Comparison of ENCODE assay signal across 8 cellular contexts in the genomic region with DNA sequence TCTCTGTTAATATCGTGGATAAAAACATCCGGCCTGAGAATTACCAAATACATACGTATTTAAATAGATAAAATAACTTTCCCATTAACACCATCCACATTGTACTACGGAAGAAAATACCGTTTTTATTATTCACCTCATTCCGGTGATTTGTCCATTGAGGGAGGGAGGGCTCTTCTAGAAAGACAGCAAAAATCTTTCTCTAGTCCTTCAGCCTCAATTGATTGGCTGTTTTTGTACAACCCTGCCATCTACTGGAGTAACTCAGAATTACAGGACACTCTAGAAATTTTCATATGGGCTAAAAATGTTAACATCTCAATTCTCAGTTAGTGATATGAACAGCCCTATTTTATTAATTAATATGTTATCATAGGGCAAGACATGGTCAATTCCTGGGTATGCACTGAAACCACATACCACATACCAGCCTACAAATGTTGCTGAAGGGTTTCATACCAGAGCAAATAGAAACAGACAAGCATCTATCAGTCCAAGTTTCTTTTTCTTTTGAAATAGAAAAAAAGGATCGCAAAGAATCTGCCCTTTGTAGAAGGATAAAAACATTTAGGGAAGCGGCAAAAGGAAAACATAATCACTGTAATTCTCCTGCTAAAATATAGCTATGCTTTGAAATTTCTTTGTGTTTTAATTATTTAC. TPM values are rescaled to one million over a fixed set of nuclear protein-coding genes. Genes with fewer than 3 reads are reported as not detected.
DNase-seq lines count a peak whose midpoint lies in the region; ATAC-seq and TF ChIP-seq lines count a peak whose summit lies in the region.

No MANE protein-coding gene starts in this region.

- DNase-seq in NCI-H446 (lab: John Stamatoyannopoulos, UW), result peak; percentile 8 to 49
- DNase-seq in NCI-H446 treated with DMSO at 0.1 percent for 48 hours (lab: John Stamatoyannopoulos, UW), result no peak
- DNase-seq in NCI-H146 treated with DMSO at 0.1 percent for 48 hours (lab: John Stamatoyannopoulos, UW; ENCODE audit: unreplicated experiment), result peak; percentile 54
- peak; percentile 9 for DNase-seq in T1000 (lab: John Stamatoyannopoulos, UW)
- peak; percentile 43 for DNase-seq in fibroblast of gingiva (ENCODE audit: low read depth)
- peak; percentile 57 for DNase-seq in neural crest cell (ENCODE audit: low read depth, low spot score)
- DNase-seq in posterior cingulate gyrus, result no peak

- peak; percentile 60 for ATAC-seq in GM21786 (IDR thresholded peaks at IDR 0.05; ENCODE audit: unreplicated experiment)

- peak; percentile 88 for TF ChIP-seq CTCF in neural crest cell (conservative IDR thresholded peaks at IDR 0.05)

- peak overlapping the region; percentile 65 for H3K4me3 Mint-ChIP-seq in neural crest cell

- H3K36me3 Mint-ChIP-seq in neural crest cell (ENCODE audit: low read depth), result no peaks in the 10 kb centered on the region

- peaks cover 7% of the 10 kb centered on the region for H3K4me1 Mint-ChIP-seq in neural crest cell

- H3K27ac Mint-ChIP-seq in neural crest cell (ENCODE audit: unreplicated experiment), result no peak overlapping the region

- H3K9me3 Mint-ChIP-seq in neural crest cell, result no peaks in the 10 kb centered on the region

- no peaks in the 10 kb centered on the region for H3K27me3 Mint-ChIP-seq in neural crest cell (ENCODE audit: low read depth)

- intact Hi-C loops in posterior cingulate gyrus (cut with DNase I), result loop anchor here (2.0 to 10.0 kb wide), 4 partner anchors 83 to 1227 kb away; no protein-coding TSS in a partner anchor

RNA-seq across cellular contexts. Expression of a gene that starts 55.8 kb away (rescaled TPM):
- 84.7 and 86.6 TPM in 2 replicates for total RNA-seq in neural crest cell

Comparison
In these comparisons a context has a peak if more than half of its experiments do, and no peak if none do; other contexts are left out.
1. DNase-seq: peak in NCI-H446 (2 of 2), NCI-H146 treated with DMSO at 0.1 percent for 48 hours (single experiment), T1000 (single experiment), fibroblast of gingiva (single experiment) and neural crest cell (single experiment); none in NCI-H446 treated with DMSO at 0.1 percent for 48 hours (single experiment) and posterior cingulate gyrus (0 of 10).